ENCODE assay signal across 9 cellular contexts in genomic region chr14:99035268-99035667, GRCh38.
DNase-seq lines count a peak whose midpoint lies in the region; ATAC-seq and TF ChIP-seq lines count a peak whose summit lies in the region.
"Had no signal": no experiment of that assay in that cellular context is flagged by ENCODE, and none has a peak within 500 bp of the region (broad histone marks: within the 10 kb centered on the region; RNA-seq: fewer than 3 reads in every experiment).

No MANE protein-coding gene starts in this region.

- H3K9me3 ChIP-seq in breast epithelium (no peaks in the 10 kb centered on the region), testis (no peaks in the 10 kb centered on the region)

- DNase-seq in HT-29 (ENCODE audit: low spot score) (peak; percentile 3), breast epithelium (ENCODE audit: low spot score in 2 of 2) (no peak), left lobe of liver (ENCODE audit: low spot score) (no peak), testis (peak; percentile 64), NCI-H2227 (lab: John Stamatoyannopoulos, UW; ENCODE audit: unreplicated experiment) (no peak)
- no peak for DNase-seq in stimulated activated CD4-positive, alpha-beta T cell treated with anti-CD3 and anti-CD28 coated beads, Interleukin-15, amount 100 ng/mL, for 24 hours
- no peak for DNase-seq in activated T-cell treated with anti-CD3 and anti-CD28 coated beads, Interleukin-2, amount 50 U/mL, for 48 hours
- DNase-seq: stimulated activated CD8-positive, alpha-beta memory T cell treated with anti-CD3 and anti-CD28 coated beads, Interleukin-4, amount 100 ng/mL, for 48 hours had no signal

- H3K36me3 ChIP-seq in breast epithelium, result no peaks in the 10 kb centered on the region
- H3K36me3 ChIP-seq in testis (ENCODE audit: low read depth, missing control alignments), result no peaks in the 10 kb centered on the region

- intact Hi-C loops in breast epithelium (cut with DNase I; ENCODE audit: low total_unique reads) (no loop called here), testis (cut with DNase I; ENCODE audit: low total_unique reads) (no loop called here)

- peak overlapping the region in 2 of 3 donors; percentile 23 to 63 for H3K4me3 ChIP-seq in breast epithelium
- no peak overlapping the region for H3K4me3 ChIP-seq in testis

- H3K27me3 ChIP-seq in breast epithelium (no peaks in the 10 kb centered on the region), testis (no peaks in the 10 kb centered on the region)

- H3K4me1 ChIP-seq in breast epithelium (peaks cover 0 to 3% of the 10 kb centered on the region in 2 donors), testis (no peaks in the 10 kb centered on the region)

- no peak for TF ChIP-seq POLR2A in breast epithelium (IDR thresholded peaks at IDR 0.05)
- TF ChIP-seq POLR2A in testis (IDR thresholded peaks at IDR 0.05), result no peak

- peak; percentile 60 for ATAC-seq in left lobe of liver
- no peak for ATAC-seq in HG03378 (IDR thresholded peaks at IDR 0.05; ENCODE audit: unreplicated experiment)

- WGBS in testis, 2 donors, result 29 to 64% methylated on average over 4 of the region's 4 CpGs

- TF ChIP-seq CTCF in breast epithelium (IDR thresholded peaks at IDR 0.05), result no peak
- TF ChIP-seq CTCF in testis (IDR thresholded peaks at IDR 0.05), result no peak

- H3K27ac ChIP-seq in breast epithelium, result peak overlapping the region; percentile 80 to 87
- no peak overlapping the region for H3K27ac ChIP-seq in testis

Comparison
In these comparisons a context has a peak if more than half of its experiments do, and no peak if none do; other contexts are left out.
1. DNase-seq: peak in HT-29 (single experiment) and testis (single experiment); none in breast epithelium (0 of 2), left lobe of liver (single experiment), stimulated activated CD4-positive, alpha-beta T cell treated with anti-CD3 and anti-CD28 coated beads, Interleukin-15, amount 100 ng/mL, for 24 hours (single experiment), NCI-H2227 (single experiment) and activated T-cell treated with anti-CD3 and anti-CD28 coated beads, Interleukin-2, amount 50 U/mL, for 48 hours (0 of 2).
2. H3K27ac ChIP-seq: peak in breast epithelium (2 of 2); none in testis (0 of 2).
3. H3K4me3 ChIP-seq: peak in breast epithelium (2 of 3); none in testis (0 of 2).